Comparison of ENCODE assay signal across 8 cellular contexts in the genomic region with DNA sequence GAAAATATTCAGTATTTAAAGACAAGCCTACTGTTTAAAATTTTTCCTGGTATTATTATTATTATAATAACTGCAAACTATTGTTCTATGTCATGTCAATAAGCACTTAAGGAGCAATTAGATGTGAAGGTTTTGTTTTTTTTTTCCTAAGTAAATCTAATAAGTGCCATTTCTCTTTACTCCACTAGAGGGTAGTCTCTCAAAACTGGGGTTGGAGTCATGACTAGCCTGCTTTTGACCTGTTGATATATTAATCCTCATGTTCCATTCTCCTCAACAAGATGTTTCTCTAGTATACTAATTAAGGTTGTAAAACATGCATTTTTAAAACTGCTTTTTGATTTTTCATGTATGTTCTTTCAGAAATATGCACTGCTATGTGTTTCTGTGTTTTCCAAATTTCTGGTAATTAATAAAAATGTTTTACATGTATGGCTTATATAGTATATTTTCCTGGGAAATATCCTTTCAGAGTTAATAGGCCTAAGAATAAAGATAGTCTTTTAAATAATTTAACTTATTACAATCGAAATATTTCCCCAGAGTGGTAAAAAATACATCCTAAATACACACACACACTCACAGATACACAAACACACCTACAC. TPM values are rescaled to one million over a fixed set of nuclear protein-coding genes. Genes with fewer than 3 reads are reported as not detected.
A peak's percentile ranks its signal among the peaks of the same experiment; 100 is the strongest.
DNase-seq lines count a peak whose midpoint lies in the region; ATAC-seq and TF ChIP-seq lines count a peak whose summit lies in the region.

No MANE protein-coding gene starts in this region.

- intact Hi-C loops in vagina (cut with DNase I) = loop anchor here (10.0 kb wide), 1 partner anchor 395 kb away; no protein-coding TSS in a partner anchor

- DNase-seq in GM10266 (ENCODE audit: extremely low spot score) (peak; percentile 24), NCI-H524 (lab: John Stamatoyannopoulos, UW) (peak; percentile 10 to 65), astrocyte of the spinal cord (ENCODE audit: low read depth, low spot score) (peak; percentile 65), iris pigment epithelial cell (ENCODE audit: low read depth) (peak; percentile 51), vagina (ENCODE audit: extremely low spot score in 2 of 2) (no peak), AG08396 (ENCODE audit: low spot score) (no peak)

- in situ Hi-C loops in astrocyte of the spinal cord (cut with HindIII; ENCODE audit: low sequenced_read_pairs) = no loop called here

- H3K27ac ChIP-seq in 22Rv1 (no peak overlapping the region), vagina (no peak overlapping the region)

- no peak overlapping the region for H3K4me3 ChIP-seq in astrocyte of the spinal cord (ENCODE audit: low read depth, low read length)
- H3K4me3 ChIP-seq in vagina = no peak overlapping the region

- H3K27me3 ChIP-seq in vagina = no peaks in the 10 kb centered on the region

- no peaks in the 10 kb centered on the region for H3K9me3 ChIP-seq in vagina

- H3K36me3 ChIP-seq in vagina = no peaks in the 10 kb centered on the region

- H3K4me1 ChIP-seq in vagina = peaks cover 14% of the 10 kb centered on the region

- TF ChIP-seq CTCF in 22Rv1 (IDR thresholded peaks at IDR 0.05) (peak; percentile 98), GM10266 (IDR thresholded peaks at IDR 0.05; ENCODE audit: control insufficient read depth, insufficient read depth, low read depth, missing control alignments) (peak; percentile 57), astrocyte of the spinal cord (IDR thresholded peaks at IDR 0.05; ENCODE audit: low read depth, low read length) (peak; percentile 71), vagina (IDR thresholded peaks at IDR 0.05) (peak in 2 of 3 experiments; percentile 35 to 53)

- ATAC-seq in HG03045 (IDR thresholded peaks at IDR 0.05; ENCODE audit: unreplicated experiment) = peak; percentile 44

- TF ChIP-seq POLR2A in vagina (IDR thresholded peaks at IDR 0.05) = no peak

RNA-seq across cellular contexts. Expression of a gene that starts 1.0 kb away (rescaled TPM):
- total RNA-seq in vagina = 0.98 TPM

Comparison
In these comparisons a context has a peak if more than half of its experiments do, and no peak if none do; other contexts are left out.
1. CTCF ChIP-seq: peak in every context shown above with its lines; median percentile 98 in 22Rv1; 71 in astrocyte of the spinal cord; 57 in GM10266; 44 in vagina.
2. DNase-seq: peak in GM10266 (single experiment), NCI-H524 (2 of 2), astrocyte of the spinal cord (single experiment) and iris pigment epithelial cell (single experiment); none in vagina (0 of 2) and AG08396 (single experiment).